20 cellular contexts compared by ENCODE assay signal in the genomic region with DNA sequence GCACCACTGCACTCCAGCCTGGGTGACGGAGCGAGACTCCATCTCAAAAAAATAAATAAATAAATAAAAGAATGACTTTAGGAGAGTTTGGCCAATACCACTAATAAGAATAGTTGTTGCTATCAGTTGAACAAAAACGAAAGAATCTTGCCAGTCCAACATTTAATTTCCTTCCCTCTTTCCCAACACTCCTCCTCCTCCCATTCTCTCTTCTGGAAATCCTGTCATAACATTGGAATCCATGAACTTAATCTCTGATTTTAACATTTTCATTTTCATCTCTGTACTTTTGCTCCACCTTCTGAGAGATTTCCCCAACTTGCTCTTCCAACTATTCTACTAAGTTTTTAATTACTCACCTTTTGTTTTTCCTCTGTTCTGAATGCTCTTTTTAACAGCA.
"Had no signal": no experiment of that assay in that cellular context is flagged by ENCODE, and none has a peak within 500 bp of the region (broad histone marks: within the 10 kb centered on the region; RNA-seq: fewer than 3 reads in every experiment).

No MANE protein-coding gene starts in this region.

- H3K27me3 Mint-ChIP-seq: activated naive CD4-positive, alpha-beta T cell treated with anti-CD3 and anti-CD28 coated beads, Interleukin-2, amount 10 ng/mL, durations not matched to agents 7 days and 5 days; memory B cell; stimulated activated memory B cell treated with anti-CD40 and anti-IgM and Interleukin-4, amounts not matched to agents 10 μg/mL and 1 μg/mL and 100 μg/mL, for 72 hours had no signal

- H3K9me3 Mint-ChIP-seq: activated naive CD4-positive, alpha-beta T cell treated with anti-CD3 and anti-CD28 coated beads, Interleukin-2, amount 10 ng/mL, durations not matched to agents 7 days and 5 days; activated T-cell treated with anti-CD3 and anti-CD28 coated beads, Interleukin-2, amount 50 U/mL, for 4 hours; immature natural killer cell had no signal

- H3K27ac Mint-ChIP-seq: activated CD8-positive, alpha-beta T cell treated with anti-CD3 and anti-CD28 coated beads, Interleukin-2, amount 10 ng/mL, durations not matched to agents 7 days and 5 days; activated naive CD4-positive, alpha-beta T cell treated with anti-CD3 and anti-CD28 coated beads, Interleukin-2, amount 10 ng/mL, durations not matched to agents 7 days and 5 days; immature natural killer cell; memory B cell; naive B cell; stimulated activated memory B cell treated with anti-CD40 and anti-IgM and Interleukin-4, amounts not matched to agents 10 μg/mL and 1 μg/mL and 100 μg/mL, for 72 hours had no signal

- H3K4me3 ChIP-seq: adrenal gland, dorsolateral prefrontal cortex, ovary, right lobe of liver, smooth muscle cell, thoracic aorta, upper lobe of right lung had no signal

- DNase-seq: activated CD4-positive, alpha-beta T cell treated with anti-CD3 and anti-CD28 coated beads for 48 hours; activated CD4-positive, CD25-positive, alpha-beta regulatory T cell; activated CD8-positive, alpha-beta memory T cell treated with anti-CD3 and anti-CD28 coated beads, Interleukin-2, amount 50 U/mL, for 4 hours; activated CD8-positive, alpha-beta T cell treated with anti-CD3 and anti-CD28 coated beads, Interleukin-2, amount 10 ng/mL, durations not matched to agents 7 days and 5 days; activated naive CD4-positive, alpha-beta T cell treated with anti-CD3 and anti-CD28 coated beads, Interleukin-2, amount 10 ng/mL, durations not matched to agents 7 days and 5 days; activated T-cell treated with anti-CD3 and anti-CD28 coated beads, Interleukin-2, amount 50 U/mL, for 4 hours; adrenal gland; dorsolateral prefrontal cortex; immature natural killer cell; naive B cell; ovary; right lobe of liver; SK-N-SH; stimulated activated CD4-positive, alpha-beta T cell treated with anti-CD3 and anti-CD28 coated beads, Interleukin-4, amount 100 ng/mL, for 4 hours; T-helper 9 cell; upper lobe of right lung had no signal

- ATAC-seq: activated CD8-positive, alpha-beta T cell treated with anti-CD3 and anti-CD28 coated beads, Interleukin-2, amount 10 ng/mL, durations not matched to agents 7 days and 5 days; activated T-cell treated with anti-CD3 and anti-CD28 coated beads, Interleukin-2, amount 50 U/mL, for 4 hours; right lobe of liver; stimulated activated memory B cell treated with anti-CD40 and anti-IgM and Interleukin-4, amounts not matched to agents 10 μg/mL and 1 μg/mL and 100 μg/mL, for 72 hours; upper lobe of right lung had no signal

- H3K4me3 Mint-ChIP-seq: activated CD8-positive, alpha-beta T cell treated with anti-CD3 and anti-CD28 coated beads, Interleukin-2, amount 10 ng/mL, durations not matched to agents 7 days and 5 days; activated naive CD4-positive, alpha-beta T cell treated with anti-CD3 and anti-CD28 coated beads, Interleukin-2, amount 10 ng/mL, durations not matched to agents 7 days and 5 days; activated T-cell treated with anti-CD3 and anti-CD28 coated beads, Interleukin-2, amount 50 U/mL, for 4 hours; immature natural killer cell; memory B cell; naive B cell; stimulated activated memory B cell treated with anti-CD40 and anti-IgM and Interleukin-4, amounts not matched to agents 10 μg/mL and 1 μg/mL and 100 μg/mL, for 72 hours had no signal

- H3K36me3 Mint-ChIP-seq: activated naive CD4-positive, alpha-beta T cell treated with anti-CD3 and anti-CD28 coated beads, Interleukin-2, amount 10 ng/mL, durations not matched to agents 7 days and 5 days; immature natural killer cell; memory B cell; naive B cell; stimulated activated memory B cell treated with anti-CD40 and anti-IgM and Interleukin-4, amounts not matched to agents 10 μg/mL and 1 μg/mL and 100 μg/mL, for 72 hours had no signal

- H3K4me1 Mint-ChIP-seq: activated naive CD4-positive, alpha-beta T cell treated with anti-CD3 and anti-CD28 coated beads, Interleukin-2, amount 10 ng/mL, durations not matched to agents 7 days and 5 days; immature natural killer cell; memory B cell; stimulated activated memory B cell treated with anti-CD40 and anti-IgM and Interleukin-4, amounts not matched to agents 10 μg/mL and 1 μg/mL and 100 μg/mL, for 72 hours had no signal
